Comparison of ENCODE assay signal across 24 cellular contexts in genomic region chr10:23974886-23975830, GRCh38.
"Had no signal": no experiment of that assay in that cellular context is flagged by ENCODE, and none has a peak within 500 bp of the region (broad histone marks: within the 10 kb centered on the region; RNA-seq: fewer than 3 reads in every experiment).

No MANE protein-coding gene starts in this region.

- H3K4me1 Mint-ChIP-seq: activated CD4-positive, alpha-beta T cell treated with anti-CD3 and anti-CD28 coated beads, Interleukin-2, amount 10 ng/mL, durations not matched to agents 24 days and 14 days; activated naive CD4-positive, alpha-beta T cell treated with anti-CD3 and anti-CD28 coated beads, Interleukin-2, amount 10 ng/mL, durations not matched to agents 7 days and 5 days; activated naive CD8-positive, alpha-beta T cell treated with anti-CD3 and anti-CD28 coated beads, Interleukin-2, amount 10 ng/mL, durations not matched to agents 7 days and 5 days; naive thymus-derived CD8-positive, alpha-beta T cell had no signal

- H3K27me3 Mint-ChIP-seq: activated CD4-positive, alpha-beta memory T cell treated with anti-CD3 and anti-CD28 coated beads for 36 hours; activated CD4-positive, alpha-beta T cell treated with anti-CD3 and anti-CD28 coated beads, Interleukin-2, amount 10 ng/mL, durations not matched to agents 24 days and 14 days; activated naive CD4-positive, alpha-beta T cell treated with anti-CD3 and anti-CD28 coated beads, Interleukin-2, amount 10 ng/mL, durations not matched to agents 7 days and 5 days; dendritic cell treated with granulocyte-macrophage colony-stimulating factor and Interleukin-4, amounts not matched to agents 40 ng/mL and 50 ng/mL, for 4 days; progenitor cell of endocrine pancreas had no signal

- H3K27me3 ChIP-seq: brain microvascular endothelial cell, spleen, tibial nerve had no signal

- H3K36me3 Mint-ChIP-seq: activated CD4-positive, alpha-beta memory T cell treated with anti-CD3 and anti-CD28 coated beads for 36 hours; activated naive CD4-positive, alpha-beta T cell treated with anti-CD3 and anti-CD28 coated beads, Interleukin-2, amount 10 ng/mL, durations not matched to agents 7 days and 5 days; activated naive CD8-positive, alpha-beta T cell treated with anti-CD3 and anti-CD28 coated beads, Interleukin-2, amount 10 ng/mL, durations not matched to agents 7 days and 5 days had no signal

- H3K4me3 ChIP-seq: spleen, tibial nerve had no signal

- H3K27ac ChIP-seq: brain microvascular endothelial cell, spleen, tibial nerve, WERI-Rb-1 had no signal

- ATAC-seq: left cardiac atrium; naive thymus-derived CD8-positive, alpha-beta T cell had no signal

- H3K36me3 ChIP-seq: brain microvascular endothelial cell, spleen, tibial nerve, WERI-Rb-1 had no signal

- H3K9me3 Mint-ChIP-seq: activated CD4-positive, alpha-beta T cell treated with anti-CD3 and anti-CD28 coated beads, Interleukin-2, amount 10 ng/mL, durations not matched to agents 24 days and 14 days; dendritic cell treated with granulocyte-macrophage colony-stimulating factor and Interleukin-4, amounts not matched to agents 40 ng/mL and 50 ng/mL, for 4 days had no signal

- DNase-seq: activated CD4-positive, alpha-beta memory T cell treated with anti-CD3 and anti-CD28 coated beads for 36 hours; activated CD4-positive, alpha-beta T cell treated with anti-CD3 and anti-CD28 coated beads, Interleukin-2, amount 10 ng/mL, durations not matched to agents 24 days and 14 days; activated CD4-positive, CD25-positive, alpha-beta regulatory T cell treated with anti-CD3 and anti-CD28 coated beads, Interleukin-2, amount 50 U/mL, for 72 hours; activated CD8-positive, alpha-beta memory T cell treated with anti-CD3 and anti-CD28 coated beads, Interleukin-2, amount 50 U/mL, for 4 hours; activated gamma-delta T cell; activated naive CD4-positive, alpha-beta T cell treated with anti-CD3 and anti-CD28 coated beads, Interleukin-2, amount 10 ng/mL, durations not matched to agents 7 days and 5 days; activated naive CD8-positive, alpha-beta T cell treated with anti-CD3 and anti-CD28 coated beads, Interleukin-2, amount 10 ng/mL, durations not matched to agents 7 days and 5 days; activated T-cell treated with anti-CD3 and anti-CD28 coated beads, Interleukin-2, amount 50 U/mL, for 1 hour; brain microvascular endothelial cell; caudate nucleus; left cardiac atrium; naive thymus-derived CD8-positive, alpha-beta T cell; spleen; stimulated activated naive CD4-positive, alpha-beta T cell treated with Interleukin-2 at 50 U/mL for 16 hours; SW 1271; T1000; WERI-Rb-1 had no signal

- FAIRE-seq: astrocyte, frontal cortex, islet of Langerhans had no signal

- H3K9me3 ChIP-seq: spleen, tibial nerve had no signal

- H3K4me3 Mint-ChIP-seq: activated CD4-positive, alpha-beta memory T cell treated with anti-CD3 and anti-CD28 coated beads for 36 hours; activated CD4-positive, alpha-beta T cell treated with anti-CD3 and anti-CD28 coated beads, Interleukin-2, amount 10 ng/mL, durations not matched to agents 24 days and 14 days; activated naive CD4-positive, alpha-beta T cell treated with anti-CD3 and anti-CD28 coated beads, Interleukin-2, amount 10 ng/mL, durations not matched to agents 7 days and 5 days; activated naive CD8-positive, alpha-beta T cell treated with anti-CD3 and anti-CD28 coated beads, Interleukin-2, amount 10 ng/mL, durations not matched to agents 7 days and 5 days; dendritic cell treated with granulocyte-macrophage colony-stimulating factor and Interleukin-4, amounts not matched to agents 40 ng/mL and 50 ng/mL, for 4 days; naive thymus-derived CD8-positive, alpha-beta T cell; T-helper 1 cell treated with Interleukin-12 subunit alpha and Interleukin-12 subunit beta and Interleukin-4 antibody, amounts not matched to agents 30 μg/mL and 1 μg/mL, for 36 hours had no signal

- H3K4me1 ChIP-seq: tibial nerve had no signal

- H3K27ac Mint-ChIP-seq: activated CD4-positive, alpha-beta memory T cell treated with anti-CD3 and anti-CD28 coated beads for 36 hours; activated CD4-positive, alpha-beta T cell treated with anti-CD3 and anti-CD28 coated beads, Interleukin-2, amount 10 ng/mL, durations not matched to agents 24 days and 14 days; activated naive CD4-positive, alpha-beta T cell treated with anti-CD3 and anti-CD28 coated beads, Interleukin-2, amount 10 ng/mL, durations not matched to agents 7 days and 5 days; activated naive CD8-positive, alpha-beta T cell treated with anti-CD3 and anti-CD28 coated beads, Interleukin-2, amount 10 ng/mL, durations not matched to agents 7 days and 5 days; dendritic cell treated with granulocyte-macrophage colony-stimulating factor and Interleukin-4, amounts not matched to agents 40 ng/mL and 50 ng/mL, for 4 days; naive thymus-derived CD8-positive, alpha-beta T cell; progenitor cell of endocrine pancreas; T-helper 1 cell treated with Interleukin-12 subunit alpha and Interleukin-12 subunit beta and Interleukin-4 antibody, amounts not matched to agents 30 μg/mL and 1 μg/mL, for 36 hours had no signal
